ENCODE assay signal across 27 cellular contexts in genomic region chr3:173770796-173771573, GRCh38.
DNase-seq lines count a peak whose midpoint lies in the region; FAIRE-seq and TF ChIP-seq lines count a peak whose summit lies in the region.
"Had no signal": no experiment of that assay in that cellular context is flagged by ENCODE, and none has a peak within 500 bp of the region (broad histone marks: within the 10 kb centered on the region; RNA-seq: fewer than 3 reads in every experiment).

No MANE protein-coding gene starts in this region.

- peaks cover 11% of the 10 kb centered on the region; the same call in 1 of the 2 replicates for H3K4me1 ChIP-seq in iPS-20b (ENCODE audit: insufficient read depth, low read length)
- no peaks in the 10 kb centered on the region for H3K4me1 ChIP-seq in trophoblast cell (ENCODE audit: control insufficient read depth in 1 of 2, insufficient read depth in 2 of 2, low read length in 2 of 2)
- H3K4me1 ChIP-seq: right lobe of liver, tibial artery had no signal

- in situ Hi-C loops in GM13977 (cut with MboI; ENCODE audit: low pct_unique_long_range_greater_than_20kb, low sequenced_read_pairs, unreplicated experiment) = no loop called here

- WGBS in trophoblast cell (ENCODE audit: extremely low coverage, insufficient coverage, insufficient read length) = no CpG with 5 or more reads among the region's 3 CpGs

- no peak for DNase-seq in HFFc6
- peak; percentile 17 for DNase-seq in bronchial epithelial cell (ENCODE audit: low read depth)
- no peak for DNase-seq in endothelial cell (ENCODE audit: low spot score)
- no peak for DNase-seq in activated naive CD4-positive, alpha-beta T cell treated with anti-CD3 and anti-CD28 coated beads for 36 hours
- DNase-seq in GM13977 (ENCODE audit: low spot score) = no peak
- no peak for DNase-seq in trophoblast cell
- DNase-seq: activated CD4-positive, alpha-beta T cell treated with anti-CD3 and anti-CD28 coated beads, Interleukin-2, amount 50 U/mL, for 48 hours; activated CD4-positive, CD25-positive, alpha-beta regulatory T cell treated with anti-CD3 and anti-CD28 coated beads, Interleukin-2, amount 50 U/mL, for 72 hours; activated naive CD4-positive, alpha-beta T cell treated with anti-CD3 and anti-CD28 coated beads, Interleukin-2, amount 10 ng/mL, durations not matched to agents 7 days and 5 days; amniotic stem cell; C1 segment of cervical spinal cord; head of caudate nucleus; kidney; NCI-H146; NCI-H446; NCI-H774; right lobe of liver; SHP77; stimulated activated CD4-positive, alpha-beta T cell treated with anti-CD3 and anti-CD28 coated beads, Interleukin-4, amount 100 ng/mL, for 1 hour; T-helper 2 cell; tibial artery had no signal

- CTCF ChIA-PET in activated naive CD4-positive, alpha-beta T cell treated with anti-CD3 and anti-CD28 coated beads for 36 hours (lab: Charles Lee) = no interaction called here

- H3K4me2 ChIP-seq in trophoblast cell (ENCODE audit: low read length) = no peak overlapping the region

- no peak overlapping the region for H2BK120ac ChIP-seq in trophoblast cell (ENCODE audit: insufficient read depth, low read length, poor library complexity)

- no peak overlapping the region for H3K14ac ChIP-seq in trophoblast cell (ENCODE audit: low read length)

- H3K4me3 ChIP-seq in bronchial epithelial cell (ENCODE audit: low read depth, low read length) (no peak overlapping the region), iPS-20b (ENCODE audit: low read length) (peak overlapping the region; percentile 28; the same call in 1 of the 2 replicates), trophoblast cell (ENCODE audit: low read depth, low read length) (no peak overlapping the region)
- H3K4me3 ChIP-seq: right lobe of liver, tibial artery had no signal

- H3K36me3 Mint-ChIP-seq in HFFc6 (ENCODE audit: low read depth) (peaks cover 14% of the 10 kb centered on the region; the same call in 1 of the 2 replicates), endothelial cell (ENCODE audit: low read depth, unreplicated experiment) (no peaks in the 10 kb centered on the region)
- H3K36me3 Mint-ChIP-seq in activated naive CD4-positive, alpha-beta T cell treated with anti-CD3 and anti-CD28 coated beads for 36 hours (ENCODE audit: low read depth) = no peaks in the 10 kb centered on the region
- H3K36me3 Mint-ChIP-seq: activated naive CD4-positive, alpha-beta T cell treated with anti-CD3 and anti-CD28 coated beads, Interleukin-2, amount 10 ng/mL, durations not matched to agents 7 days and 5 days; brain; mesothelial cell of epicardium had no signal

- H2BK5ac ChIP-seq in trophoblast cell (ENCODE audit: low read depth, low read length, poor library complexity) = no peak overlapping the region

- no peak overlapping the region for H4K8ac ChIP-seq in trophoblast cell (ENCODE audit: low read depth, low read length)

- no peak overlapping the region for H3K18ac ChIP-seq in trophoblast cell (ENCODE audit: low read length)

- no peak for FAIRE-seq in bronchial epithelial cell (lab: Jason Lieb, UNC)
- FAIRE-seq: kidney had no signal

- no peak overlapping the region for H2AK5ac ChIP-seq in trophoblast cell (ENCODE audit: low read length)

- no peaks in the 10 kb centered on the region for H3K9me3 Mint-ChIP-seq in HFFc6
- no peaks in the 10 kb centered on the region for H3K9me3 Mint-ChIP-seq in endothelial cell (ENCODE audit: unreplicated experiment)
- peaks cover 6% of the 10 kb centered on the region for H3K9me3 Mint-ChIP-seq in activated naive CD4-positive, alpha-beta T cell treated with anti-CD3 and anti-CD28 coated beads for 36 hours

- no peak overlapping the region for H2BK12ac ChIP-seq in trophoblast cell (ENCODE audit: low read length)

- H2AFZ ChIP-seq in trophoblast cell (ENCODE audit: insufficient read depth, low read length, poor library complexity) = no peak overlapping the region

- intact Hi-C loops in activated naive CD4-positive, alpha-beta T cell treated with anti-CD3 and anti-CD28 coated beads for 36 hours (cut with micrococcal nuclease) = no loop called here

- no peaks in the 10 kb centered on the region for H3K79me2 ChIP-seq in trophoblast cell (ENCODE audit: control insufficient read depth, insufficient read depth, low read length, poor library complexity)

- H3K27me3 Mint-ChIP-seq in HFFc6 (ENCODE audit: insufficient read depth) = no peaks in the 10 kb centered on the region; the same call in 1 of the 2 replicates
- peaks cover 1% of the 10 kb centered on the region for H3K27me3 Mint-ChIP-seq in endothelial cell (ENCODE audit: unreplicated experiment)
- no peaks in the 10 kb centered on the region for H3K27me3 Mint-ChIP-seq in activated naive CD4-positive, alpha-beta T cell treated with anti-CD3 and anti-CD28 coated beads for 36 hours (ENCODE audit: low read depth)
- H3K27me3 Mint-ChIP-seq: activated naive CD4-positive, alpha-beta T cell treated with anti-CD3 and anti-CD28 coated beads, Interleukin-2, amount 10 ng/mL, durations not matched to agents 7 days and 5 days; brain had no signal

- H3K4ac ChIP-seq in trophoblast cell (ENCODE audit: low read depth, low read length) = no peak overlapping the region

- no peak overlapping the region for H4K91ac ChIP-seq in trophoblast cell (ENCODE audit: low read depth, low read length)

- H3K23ac ChIP-seq in trophoblast cell (ENCODE audit: low read length) = no peak overlapping the region

- H3K4me3 Mint-ChIP-seq in HFFc6 (no peak overlapping the region), endothelial cell (ENCODE audit: unreplicated experiment) (no peak overlapping the region)
- no peak overlapping the region for H3K4me3 Mint-ChIP-seq in activated naive CD4-positive, alpha-beta T cell treated with anti-CD3 and anti-CD28 coated beads for 36 hours
- H3K4me3 Mint-ChIP-seq: activated naive CD4-positive, alpha-beta T cell treated with anti-CD3 and anti-CD28 coated beads, Interleukin-2, amount 10 ng/mL, durations not matched to agents 7 days and 5 days; brain; mesothelial cell of epicardium had no signal

- H3K27ac Mint-ChIP-seq in HFFc6 = peak overlapping the region; percentile 1; the same call in 1 of the 2 replicates
- H3K27ac Mint-ChIP-seq in endothelial cell (ENCODE audit: unreplicated experiment) = no peak overlapping the region
- H3K27ac Mint-ChIP-seq in activated naive CD4-positive, alpha-beta T cell treated with anti-CD3 and anti-CD28 coated beads for 36 hours = no peak overlapping the region
- H3K27ac Mint-ChIP-seq: activated naive CD4-positive, alpha-beta T cell treated with anti-CD3 and anti-CD28 coated beads, Interleukin-2, amount 10 ng/mL, durations not matched to agents 7 days and 5 days; brain; mesothelial cell of epicardium; progenitor cell of endocrine pancreas had no signal

- H3K79me1 ChIP-seq in trophoblast cell (ENCODE audit: low read length) = no peaks in the 10 kb centered on the region

- no peaks in the 10 kb centered on the region for H3K36me3 ChIP-seq in bronchial epithelial cell (ENCODE audit: control insufficient read depth, insufficient read depth, low read length)
- H3K36me3 ChIP-seq in iPS-20b (ENCODE audit: insufficient read depth, low read depth, low read length) = no peaks in the 10 kb centered on the region
- H3K36me3 ChIP-seq in trophoblast cell (ENCODE audit: control insufficient read depth in 1 of 2, insufficient read depth in 2 of 2, low read length in 2 of 2) = no peaks in the 10 kb centered on the region
- H3K36me3 ChIP-seq: neutrophil, right lobe of liver, tibial artery had no signal

- H3K27ac ChIP-seq in iPS-20b (ENCODE audit: low read length) (no peak overlapping the region), trophoblast cell (ENCODE audit: low read depth, low read length) (no peak overlapping the region)
- H3K27ac ChIP-seq: HL-60, neutrophil, right lobe of liver, tibial artery had no signal

- H3K9me3 ChIP-seq in iPS-20b (ENCODE audit: insufficient read depth, low read depth, low read length) (no peaks in the 10 kb centered on the region), trophoblast cell (ENCODE audit: insufficient read depth, low read depth, low read length) (no peaks in the 10 kb centered on the region)
- H3K9me3 ChIP-seq: neutrophil, right lobe of liver, tibial artery had no signal

- no peak for TF ChIP-seq CTCF in HFFc6 (IDR thresholded peaks at IDR 0.05)
- no peak for TF ChIP-seq CTCF in bronchial epithelial cell (IDR thresholded peaks at IDR 0.05; ENCODE audit: insufficient read depth, low read length, severe bottlenecking)
- TF ChIP-seq CTCF in endothelial cell (IDR thresholded peaks at IDR 0.05; ENCODE audit: unreplicated experiment) = no peak
- TF ChIP-seq CTCF in GM13977 (IDR thresholded peaks at IDR 0.05; ENCODE audit: extremely low read depth, insufficient read depth, missing control alignments) = no peak

- H4K12ac ChIP-seq in trophoblast cell (ENCODE audit: low read depth, low read length) = no peak overlapping the region

- H3K27me3 ChIP-seq in bronchial epithelial cell (ENCODE audit: control insufficient read depth, insufficient read depth, low read length) (no peaks in the 10 kb centered on the region), iPS-20b (ENCODE audit: insufficient read depth, low read length) (no peaks in the 10 kb centered on the region), trophoblast cell (ENCODE audit: insufficient read depth, low read length) (no peaks in the 10 kb centered on the region)
- H3K27me3 ChIP-seq: neutrophil, right lobe of liver, tibial artery had no signal

- H3K9ac ChIP-seq in iPS-20b (ENCODE audit: low read depth, low read length) = no peak overlapping the region
- H3K9ac ChIP-seq in trophoblast cell (ENCODE audit: low read length) = no peak overlapping the region

- peaks cover 47% of the 10 kb centered on the region for H3K4me1 Mint-ChIP-seq in HFFc6 (ENCODE audit: low read depth)
- peaks cover 6% of the 10 kb centered on the region for H3K4me1 Mint-ChIP-seq in endothelial cell (ENCODE audit: unreplicated experiment)
- no peaks in the 10 kb centered on the region for H3K4me1 Mint-ChIP-seq in activated naive CD4-positive, alpha-beta T cell treated with anti-CD3 and anti-CD28 coated beads for 36 hours (ENCODE audit: low read depth)
- H3K4me1 Mint-ChIP-seq: activated naive CD4-positive, alpha-beta T cell treated with anti-CD3 and anti-CD28 coated beads, Interleukin-2, amount 10 ng/mL, durations not matched to agents 7 days and 5 days; mesothelial cell of epicardium had no signal
